9 cellular contexts compared by ENCODE assay signal in the genomic region with DNA sequence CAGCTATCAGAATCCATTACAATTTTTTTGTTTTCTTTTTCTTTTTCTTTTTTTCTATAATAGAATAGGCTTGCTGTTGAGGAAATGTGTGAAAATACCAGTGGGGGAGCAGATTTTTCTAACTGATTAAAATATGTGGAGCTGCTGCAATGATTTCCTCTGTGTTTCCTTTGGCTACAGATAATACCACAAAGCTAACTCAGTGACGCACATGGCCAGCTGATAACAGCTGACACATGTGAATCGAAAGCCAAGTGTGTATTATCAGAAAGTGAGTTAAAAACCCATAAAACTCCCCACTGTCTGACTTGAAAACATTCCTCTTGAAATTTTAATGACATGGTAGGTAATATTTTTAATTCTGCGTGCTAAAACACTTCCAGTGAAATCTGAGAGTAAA.
DNase-seq lines count a peak whose midpoint lies in the region; ATAC-seq lines count a peak whose summit lies in the region.
"Had no signal": no experiment of that assay in that cellular context is flagged by ENCODE, and none has a peak within 500 bp of the region (broad histone marks: within the 10 kb centered on the region; RNA-seq: fewer than 3 reads in every experiment).

No MANE protein-coding gene starts in this region.

- peak; percentile 43 to 49 for DNase-seq in activated T-cell treated with anti-CD3 and anti-CD28 coated beads, Interleukin-2, amount 50 U/mL, for 48 hours
- DNase-seq in medulla oblongata (ENCODE audit: extremely low spot score), result peak; percentile 12
- no peak for DNase-seq in NOMO-1 treated with DMSO at 0.1 percent for 48 hours (lab: John Stamatoyannopoulos, UW; ENCODE audit: unreplicated experiment)
- DNase-seq in activated CD4-positive, CD25-positive, alpha-beta regulatory T cell (lab: John Stamatoyannopoulos, UW), result no peak
- no peak for DNase-seq in NCI-H748 (lab: John Stamatoyannopoulos, UW; ENCODE audit: unreplicated experiment)

- ATAC-seq in GM18502 (IDR thresholded peaks at IDR 0.05; ENCODE audit: poor library complexity, unreplicated experiment) (peak; percentile 87), HG02943 (IDR thresholded peaks at IDR 0.05; ENCODE audit: low read depth, unreplicated experiment) (peak; percentile 59), GM21717 (IDR thresholded peaks at IDR 0.05; ENCODE audit: unreplicated experiment) (no peak)
- ATAC-seq: Panc1 had no signal

Comparison
In these comparisons a context has a peak if more than half of its experiments do, and no peak if none do; other contexts are left out.
1. DNase-seq: peak in activated T-cell treated with anti-CD3 and anti-CD28 coated beads, Interleukin-2, amount 50 U/mL, for 48 hours (2 of 2) and medulla oblongata (single experiment); none in NOMO-1 treated with DMSO at 0.1 percent for 48 hours (single experiment), activated CD4-positive, CD25-positive, alpha-beta regulatory T cell (0 of 4) and NCI-H748 (single experiment).